ENCODE assay signal across 10 cellular contexts in genomic region chr15:70473623-70474366, GRCh38.
DNase-seq lines count a peak whose midpoint lies in the region; TF ChIP-seq lines count a peak whose summit lies in the region.
"Had no signal": no experiment of that assay in that cellular context is flagged by ENCODE, and none has a peak within 500 bp of the region (broad histone marks: within the 10 kb centered on the region; RNA-seq: fewer than 3 reads in every experiment).

No MANE protein-coding gene starts in this region.

- H3K4me1 ChIP-seq in neutrophil (ENCODE audit: control insufficient read depth in 1 of 2, insufficient read depth in 1 of 2, low read depth in 1 of 2, low read length in 1 of 2) = peaks cover 26 to 37% of the 10 kb centered on the region in 2 experiments

- no peaks in the 10 kb centered on the region for H3K9me3 ChIP-seq in neutrophil

- no peak for TF ChIP-seq CTCF in AG09309 (IDR thresholded peaks at IDR 0.05; ENCODE audit: control insufficient read depth, insufficient read depth, low read depth, low read length, missing control alignments)
- no peak for TF ChIP-seq CTCF in choroid plexus epithelial cell (conservative IDR thresholded peaks at IDR 0.05; ENCODE audit: low read depth, low read length)
- no peak for TF ChIP-seq CTCF in neutrophil (IDR thresholded peaks at IDR 0.05)

- H3K36me3 ChIP-seq in neutrophil = no peaks in the 10 kb centered on the region

- H3K4me3 ChIP-seq in AG09309 (ENCODE audit: control insufficient read depth, low read depth, low read length) (peak overlapping the region; percentile 16), choroid plexus epithelial cell (ENCODE audit: low read depth, low read length) (no peak overlapping the region), neutrophil (ENCODE audit: low read depth in 1 of 2, low read length in 1 of 2) (no peak overlapping the region)

- DNase-seq in AG09309 (ENCODE audit: low read depth) = no peak
- DNase-seq in NCI-H446 (lab: John Stamatoyannopoulos, UW) = peak; percentile 35 to 82
- peak; percentile 72 for DNase-seq in choroid plexus epithelial cell (ENCODE audit: low read depth)
- no peak for DNase-seq in stimulated activated CD4-positive, alpha-beta T cell treated with anti-CD3 and anti-CD28 coated beads, Interleukin-15, amount 100 ng/mL, for 24 hours
- DNase-seq in HT-29 (ENCODE audit: low spot score) = no peak
- no peak for DNase-seq in NCI-H82 (lab: John Stamatoyannopoulos, UW)
- no peak for DNase-seq in GDM1 (lab: John Stamatoyannopoulos, UW)
- DNase-seq: activated T-cell treated with anti-CD3 and anti-CD28 coated beads, Interleukin-2, amount 50 U/mL, for 4 hours; H7 had no signal

- peak overlapping the region; percentile 84 for H3K27ac ChIP-seq in neutrophil

- peaks cover 13% of the 10 kb centered on the region for H3K27me3 ChIP-seq in neutrophil

Comparison
In these comparisons a context has a peak if more than half of its experiments do, and no peak if none do; other contexts are left out.
1. DNase-seq: peak in NCI-H446 (2 of 2) and choroid plexus epithelial cell (single experiment); none in AG09309 (single experiment), stimulated activated CD4-positive, alpha-beta T cell treated with anti-CD3 and anti-CD28 coated beads, Interleukin-15, amount 100 ng/mL, for 24 hours (single experiment), HT-29 (single experiment), NCI-H82 (single experiment) and GDM1 (single experiment).